Comparison of ENCODE assay signal across 1 cellular context in genomic region chr2:71130325-71131260, GRCh38.
TF ChIP-seq lines count a peak whose summit lies in the region.

MPHOSPH10 (plus strand) TSS chr2:71130634; CDS start chr2:71130666, 32 bp downstream.

TF ChIP-seq in HepG2, 621 proteins besides CTCF, POLR2A, EP300 and RAD21 (continued from another document and continues in another):
- TF ChIP-seq ZIK1 (CRISPR knock-in tag; IDR thresholded peaks at IDR 0.05; ENCODE audit: borderline replicate concordance, low read depth) (peak; percentile 63), ZNF275 (CRISPR knock-in tag; IDR thresholded peaks at IDR 0.05; ENCODE audit: borderline replicate concordance) (peak; percentile 81; the same call in 1 of the 2 replicates), ZNF160 (CRISPR knock-in tag; IDR thresholded peaks at IDR 0.05) (peak; percentile 92), ZFP62 (CRISPR knock-in tag; IDR thresholded peaks at IDR 0.05) (no peak), RARA (CRISPR knock-in tag; IDR thresholded peaks at IDR 0.05) (peak; percentile 54), MLXIP (CRISPR knock-in tag; IDR thresholded peaks at IDR 0.05; ENCODE audit: borderline replicate concordance) (peak; percentile 85; the same call in 1 of the 2 replicates), HOXA3 (CRISPR knock-in tag; IDR thresholded peaks at IDR 0.05) (peak; percentile 85; the same call in 1 of the 2 replicates), ZNF451 (CRISPR knock-in tag; IDR thresholded peaks at IDR 0.05) (peak; percentile 71; the same call in 1 of the 2 replicates), CENPT (CRISPR knock-in tag; IDR thresholded peaks at IDR 0.05; ENCODE audit: low read depth) (0 out of 2 replicates have a peak, but pooled peaks have one; percentile 62), MEF2D (CRISPR knock-in tag; IDR thresholded peaks at IDR 0.05) (no peak; the same call in none of the 2 replicates), ZNF775 (CRISPR knock-in tag; IDR thresholded peaks at IDR 0.05; ENCODE audit: borderline replicate concordance) (no peak), ZSCAN31 (CRISPR knock-in tag; IDR thresholded peaks at IDR 0.05; ENCODE audit: low read depth) (peak; percentile 100), ZNF12 (CRISPR knock-in tag; IDR thresholded peaks at IDR 0.05) (peak; percentile 46), ZMYM2 (CRISPR knock-in tag; IDR thresholded peaks at IDR 0.05) (no peak), ATM (IDR thresholded peaks at IDR 0.05; ENCODE audit: borderline replicate concordance) (no peak), AKAP8 (CRISPR knock-in tag; IDR thresholded peaks at IDR 0.05) (peak; percentile 35; the same call in 1 of the 2 replicates), SCMH1 (CRISPR knock-in tag; IDR thresholded peaks at IDR 0.05; ENCODE audit: borderline replicate concordance) (no peak), ZNF253 (CRISPR knock-in tag; IDR thresholded peaks at IDR 0.05; ENCODE audit: borderline replicate concordance) (peak; percentile 57; the same call in 1 of the 2 replicates), ZBTB42 (CRISPR knock-in tag; IDR thresholded peaks at IDR 0.05) (peak; percentile 57; the same call in 1 of the 2 replicates), RERE (CRISPR knock-in tag; IDR thresholded peaks at IDR 0.05; ENCODE audit: low read depth) (peak; percentile 46; the same call in 1 of the 2 replicates), ISL2 (CRISPR knock-in tag; IDR thresholded peaks at IDR 0.05) (peak; percentile 81), KLF16 (CRISPR knock-in tag; IDR thresholded peaks at IDR 0.05) (peak in 1 of 2 experiments; percentile 99; a peak in 2 of 4 replicates), ZNF816 (CRISPR knock-in tag; IDR thresholded peaks at IDR 0.05; ENCODE audit: borderline replicate concordance) (peak; percentile 93), ZNF101 (CRISPR knock-in tag; IDR thresholded peaks at IDR 0.05; ENCODE audit: borderline replicate concordance, low read depth) (0 out of 2 replicates have a peak, but pooled peaks have one; percentile 67), MLLT10 (CRISPR knock-in tag; IDR thresholded peaks at IDR 0.05) (0 out of 2 replicates have a peak, but pooled peaks have one; percentile 69), SNAI1 (CRISPR knock-in tag; IDR thresholded peaks at IDR 0.05; ENCODE audit: borderline replicate concordance) (peak; percentile 90; the same call in 1 of the 2 replicates), ZSCAN21 (CRISPR knock-in tag; IDR thresholded peaks at IDR 0.05; ENCODE audit: borderline replicate concordance) (peak; percentile 86), REPIN1 (CRISPR knock-in tag; IDR thresholded peaks at IDR 0.05; ENCODE audit: borderline replicate concordance, low read depth) (peak; percentile 94), ZC3H13 (CRISPR knock-in tag; IDR thresholded peaks at IDR 0.05) (peak; percentile 98), PRDM15 (CRISPR knock-in tag; IDR thresholded peaks at IDR 0.05) (no peak; the same call in 1 of the 2 replicates), BATF2 (CRISPR knock-in tag; IDR thresholded peaks at IDR 0.05) (peak; percentile 78; the same call in 1 of the 2 replicates), RNF219 (CRISPR knock-in tag; IDR thresholded peaks at IDR 0.05) (peak; percentile 87), RARG (CRISPR knock-in tag; IDR thresholded peaks at IDR 0.05; ENCODE audit: low read depth) (no peak; the same call in none of the 2 replicates), ZNF670 (CRISPR knock-in tag; IDR thresholded peaks at IDR 0.05; ENCODE audit: borderline replicate concordance) (peak; percentile 85; the same call in 1 of the 2 replicates), ZNF235 (CRISPR knock-in tag; IDR thresholded peaks at IDR 0.05; ENCODE audit: borderline replicate concordance) (no peak), HMGXB3 (CRISPR knock-in tag; IDR thresholded peaks at IDR 0.05; ENCODE audit: borderline replicate concordance) (no peak), ZNF121 (CRISPR knock-in tag; IDR thresholded peaks at IDR 0.05) (peak; percentile 92), SIN3B (IDR thresholded peaks at IDR 0.05; ENCODE audit: low read length) (peak; percentile 71; the same call in 1 of the 2 replicates)
